In the genomic region with DNA sequence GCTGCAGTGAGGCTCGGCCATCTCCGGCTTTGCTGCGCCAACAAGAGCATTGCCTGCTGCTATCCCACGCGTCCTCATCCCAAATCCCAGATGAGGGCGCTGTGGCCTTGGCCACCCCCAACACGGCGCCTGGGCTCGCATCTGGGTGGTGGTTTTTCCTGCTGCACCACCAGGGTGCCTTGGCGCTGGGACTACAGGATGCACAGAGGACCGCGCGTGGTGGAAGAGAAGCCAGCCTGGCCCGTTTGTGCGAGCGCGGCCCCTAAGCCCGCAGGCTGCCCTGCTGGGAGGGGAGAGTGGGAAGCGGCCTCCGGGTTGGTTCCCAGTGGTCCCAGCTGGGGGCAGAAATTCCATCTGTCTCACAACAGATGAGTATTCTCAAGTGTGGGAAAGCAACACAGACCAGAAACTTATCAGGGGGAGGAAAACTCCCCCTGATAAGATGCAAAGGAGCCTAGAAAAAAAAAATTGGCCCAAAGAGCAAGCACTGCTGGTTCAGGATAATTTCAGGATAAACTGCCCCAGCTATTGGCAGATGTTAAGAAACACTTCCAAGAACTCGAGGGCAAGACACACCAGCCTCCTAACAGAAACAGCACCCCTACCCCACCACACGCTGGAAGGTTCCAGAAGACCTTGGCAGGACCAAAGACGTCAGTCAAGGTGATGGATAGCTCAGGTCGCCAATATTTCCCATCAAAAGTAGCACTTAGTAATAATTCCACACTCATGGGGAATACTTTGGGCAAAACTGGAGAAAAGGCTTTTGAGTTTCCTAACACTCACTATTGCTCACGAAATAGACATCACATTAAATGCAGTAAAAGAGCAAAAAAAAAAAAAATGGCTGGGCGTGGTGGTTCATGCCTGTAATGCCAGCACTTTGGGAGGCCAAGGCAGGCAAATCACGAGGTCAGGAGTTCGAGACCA, we compare ENCODE assay signal across 9 cellular contexts.
DNase-seq lines count a peak whose midpoint lies in the region; ATAC-seq, FAIRE-seq and TF ChIP-seq lines count a peak whose summit lies in the region.
"Had no signal": no experiment of that assay in that cellular context is flagged by ENCODE, and none has a peak within 500 bp of the region (broad histone marks: within the 10 kb centered on the region; RNA-seq: fewer than 3 reads in every experiment).

No MANE protein-coding gene starts in this region.

- FAIRE-seq in HepG2 (lab: Jason Lieb, UNC) (no peak), GM19239 (lab: Jason Lieb, UNC) (no peak)

- H3K27me3 ChIP-seq in HepG2 (ENCODE audit: control insufficient read depth in 1 of 2, insufficient read depth in 2 of 2, low read length in 2 of 2) = peaks cover 10 to 49% of the 10 kb centered on the region in 2 experiments; a peak in 4 of 5 replicates
- no peaks in the 10 kb centered on the region for H3K27me3 ChIP-seq in tibial nerve

- TF ChIP-seq POLR2A in HepG2 (IDR thresholded peaks at IDR 0.05; ENCODE audit: insufficient read depth in 1 of 2, low read depth in 2 of 2, low read length in 2 of 2) (no peak), tibial nerve (IDR thresholded peaks at IDR 0.05) (no peak)

- DNase-seq in NCI-H2171 (lab: John Stamatoyannopoulos, UW) (peak; percentile 81), dermis microvascular lymphatic vessel endothelial cell (ENCODE audit: low read depth in 2 of 2) (peak; percentile 76 to 88), HepG2 (ENCODE audit: low spot score) (no peak), tibial nerve (ENCODE audit: low spot score in 2 of 2) (peak; percentile 55 to 57), HuH-7.5 (ENCODE audit: low spot score) (no peak), GM19239 (ENCODE audit: insufficient read length, low spot score) (no peak), T-helper 2 cell (no peak)

- in situ Hi-C loops in HepG2 (cut with HindIII; ENCODE audit: extremely low pct_ligation_motif_present, low pct_unique_long_range_greater_than_20kb) = loop anchor here (5.0 kb wide), 1 partner anchor 180 kb away; no protein-coding TSS in a partner anchor

- WGBS in HepG2 (ENCODE audit: low lambda C conversion rate) = 9% methylated on average over 16 of the region's 28 CpGs
- 29 to 39% methylated on average over 28 of the region's 28 CpGs for WGBS in tibial nerve, 2 donors

- H3K27ac ChIP-seq in HepG2 (ENCODE audit: extremely low read length, insufficient read depth, low read length) (no peak overlapping the region), tibial nerve (peak overlapping the region in 1 of 4 donors; percentile 24)

- TF ChIP-seq EP300 in HepG2 (IDR thresholded peaks at IDR 0.05; ENCODE audit: low read depth in 2 of 2, low read length in 2 of 2) (no peak), HepG2 (CRISPR knock-in tag; IDR thresholded peaks at IDR 0.05; ENCODE audit: borderline replicate concordance) (no peak), tibial nerve (IDR thresholded peaks at IDR 0.05) (peak in 1 of 2 donors; percentile 51)

- H3K36me3 ChIP-seq in HepG2 (replicated peaks in 1 of 2; ENCODE audit: control insufficient read depth in 1 of 2, insufficient read depth in 2 of 2, low read length in 2 of 2) (no peaks in the 10 kb centered on the region), tibial nerve (no peaks in the 10 kb centered on the region)
- H3K36me3 ChIP-seq: HAP-1 had no signal

- H3K9me3 ChIP-seq in HepG2 (ENCODE audit: low read length) (peaks cover 17% of the 10 kb centered on the region), tibial nerve (no peaks in the 10 kb centered on the region)
- H3K9me3 ChIP-seq: HAP-1 had no signal

- H3K4me3 ChIP-seq in HepG2 (replicated peaks in 1 of 3; ENCODE audit: insufficient read depth in 1 of 3, low read depth in 2 of 3, low read length in 3 of 3) (no peak overlapping the region), tibial nerve (no peak overlapping the region)
- H3K4me3 ChIP-seq: HAP-1 had no signal

- CTCF ChIA-PET in HepG2 (lab: Yijun Ruan, JAX; ENCODE audit: low intra/inter-chr PET ratio, low total read pairs) = interaction anchor here (1.0 kb wide), 1 partner anchor 159 kb away, joined by 3 read pairs; no protein-coding TSS in a partner anchor

- no peaks in the 10 kb centered on the region for H4K20me1 ChIP-seq in HepG2 (ENCODE audit: insufficient read depth, low read length)

- TF ChIP-seq CTCF in HepG2 (CRISPR knock-in tag; IDR thresholded peaks at IDR 0.05) (peak; percentile 57), tibial nerve (IDR thresholded peaks at IDR 0.05) (peak; percentile 61 to 89 (median 72))

- no peaks in the 10 kb centered on the region for H3K79me2 ChIP-seq in HepG2 (ENCODE audit: insufficient read depth, low read length)

- H3K4me1 ChIP-seq in HepG2 (ENCODE audit: insufficient read depth, low read length) = no peaks in the 10 kb centered on the region
- H3K4me1 ChIP-seq in tibial nerve = peaks cover 0 to 26% (median 6%) of the 10 kb centered on the region in 4 donors
- H3K4me1 ChIP-seq: HAP-1 had no signal

- intact Hi-C loops in HepG2 (cut with micrococcal nuclease; ENCODE audit: unreplicated experiment) = loop anchor here (5.0 kb wide), 1 partner anchor 1175 kb away; no protein-coding TSS in a partner anchor

- H3K9ac ChIP-seq in HepG2 (ENCODE audit: insufficient read depth, low read depth, low read length) = no peak overlapping the region

- TF ChIP-seq RAD21 in HepG2 (CRISPR knock-in tag; IDR thresholded peaks at IDR 0.05) = peak; percentile 42; the same call in 1 of the 2 replicates

- ATAC-seq in HepG2 (peak; percentile 67), GM18858 (IDR thresholded peaks at IDR 0.05; ENCODE audit: unreplicated experiment) (no peak)

- POLR2A ChIA-PET in HepG2 (lab: Yijun Ruan, JAX) = no interaction called here

- BruUV-seq in HepG2 (replicated peaks; lab: Mats Ljungman, UMichigan) = no TSS peak

- H3K4me2 ChIP-seq in HepG2 (ENCODE audit: low read depth, low read length) = no peak overlapping the region

- no peak overlapping the region for H2AFZ ChIP-seq in HepG2 (ENCODE audit: low read length)

TF ChIP-seq in HepG2, 621 proteins besides CTCF, POLR2A, EP300 and RAD21 (continues in another document):
- no peak for TF ChIP-seq ZNF484 (CRISPR knock-in tag; IDR thresholded peaks at IDR 0.05; ENCODE audit: borderline replicate concordance, low read depth)
- no peak for TF ChIP-seq DBP (CRISPR knock-in tag; IDR thresholded peaks at IDR 0.05; ENCODE audit: not compliant biosample characterization)
- no peak for TF ChIP-seq DMTF1 (CRISPR knock-in tag; IDR thresholded peaks at IDR 0.05)
- no peak for TF ChIP-seq GTF3A (CRISPR knock-in tag; conservative IDR thresholded peaks at IDR 0.05)
- TF ChIP-seq IKZF4 (CRISPR knock-in tag; IDR thresholded peaks at IDR 0.05; ENCODE audit: borderline replicate concordance, low read depth, not compliant biosample characterization) = no peak
- 0 out of 2 replicates have a peak, but pooled peaks have one; percentile 23 for TF ChIP-seq PITX1 (CRISPR knock-in tag; IDR thresholded peaks at IDR 0.05)
- TF ChIP-seq STAG1 (CRISPR knock-in tag; IDR thresholded peaks at IDR 0.05) = peak; percentile 61
- no peak for TF ChIP-seq IKZF5 (CRISPR knock-in tag; IDR thresholded peaks at IDR 0.05)
- TF ChIP-seq, protein P1, sequence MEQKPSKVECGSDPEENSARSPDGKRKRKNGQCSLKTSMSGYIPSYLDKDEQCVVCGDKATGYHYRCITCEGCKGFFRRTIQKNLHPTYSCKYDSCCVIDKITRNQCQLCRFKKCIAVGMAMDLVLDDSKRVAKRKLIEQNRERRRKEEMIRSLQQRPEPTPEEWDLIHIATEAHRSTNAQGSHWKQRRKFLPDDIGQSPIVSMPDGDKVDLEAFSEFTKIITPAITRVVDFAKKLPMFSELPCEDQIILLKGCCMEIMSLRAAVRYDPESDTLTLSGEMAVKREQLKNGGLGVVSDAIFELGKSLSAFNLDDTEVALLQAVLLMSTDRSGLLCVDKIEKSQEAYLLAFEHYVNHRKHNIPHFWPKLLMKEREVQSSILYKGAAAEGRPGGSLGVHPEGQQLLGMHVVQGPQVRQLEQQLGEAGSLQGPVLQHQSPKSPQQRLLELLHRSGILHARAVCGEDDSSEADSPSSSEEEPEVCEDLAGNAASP (CRISPR knock-in tag; IDR thresholded peaks at IDR 0.05; ENCODE audit: borderline replicate concordance) = no peak
- TF ChIP-seq LBX2 (CRISPR knock-in tag; IDR thresholded peaks at IDR 0.05; ENCODE audit: borderline replicate concordance) = no peak

Comparison
In these comparisons a context has a peak if more than half of its experiments do, and no peak if none do; other contexts are left out.
1. DNase-seq: peak in NCI-H2171 (single experiment), dermis microvascular lymphatic vessel endothelial cell (2 of 2) and tibial nerve (2 of 2); none in HepG2 (single experiment), HuH-7.5 (single experiment), GM19239 (single experiment) and T-helper 2 cell (0 of 5).